Comparison of ENCODE assay signal across 8 cellular contexts in genomic region chr11:104897891-104898684, GRCh38. TPM values are rescaled to one million over a fixed set of nuclear protein-coding genes. Genes with fewer than 3 reads are reported as not detected.
A peak's percentile ranks its signal among the peaks of the same experiment; 100 is the strongest.
DNase-seq lines count a peak whose midpoint lies in the region; ATAC-seq and TF ChIP-seq lines count a peak whose summit lies in the region.
"Had no signal": no experiment of that assay in that cellular context is flagged by ENCODE, and none has a peak within 500 bp of the region (broad histone marks: within the 10 kb centered on the region; RNA-seq: fewer than 3 reads in every experiment).

TSS of gene CASP12 (minus strand) at chr11:104898460.

- H3K9me3 ChIP-seq in PC-3 (ENCODE audit: low read length): no peaks in the 10 kb centered on the region

- intact Hi-C loops in PC-3 (cut with micrococcal nuclease) (no loop called here), Right ventricle myocardium superior (cut with DNase I) (no loop called here)

- no peak within 1 kb of the TSS for H3K4me2 ChIP-seq in PC-3 (ENCODE audit: low read length)

- no peak within 1 kb of the TSS for H3K4me3 ChIP-seq in PC-3 (ENCODE audit: low read length)

- peak within 1 kb of the TSS; percentile 39 to 90 for H3K27ac Mint-ChIP-seq in stimulated activated naive CD8-positive, alpha-beta T cell treated with anti-CD3 and anti-CD28 coated beads, Interleukin-15, amount 100 ng/mL, for 72 hours

- no peaks in the 10 kb centered on the region for H3K9me2 ChIP-seq in PC-3 (replicated peaks; ENCODE audit: low read length)

- H3K4me1 Mint-ChIP-seq in stimulated activated naive CD8-positive, alpha-beta T cell treated with anti-CD3 and anti-CD28 coated beads, Interleukin-15, amount 100 ng/mL, for 72 hours: peaks cover 21% of the 10 kb centered on the region

- H2AFZ ChIP-seq in PC-3 (ENCODE audit: low read length): peak within 1 kb of the TSS; percentile 3; the same call in 1 of the 2 replicates

- no peaks in the 10 kb centered on the region for H3K4me1 ChIP-seq in PC-3 (ENCODE audit: insufficient read depth, low read length)

- H3K79me2 ChIP-seq in PC-3 (ENCODE audit: low read length): no peaks in the 10 kb centered on the region

- no peaks in the 10 kb centered on the region for H3K36me3 ChIP-seq in PC-3 (ENCODE audit: low read depth, low read length)

- no peak for TF ChIP-seq CTCF in PC-3 (conservative IDR thresholded peaks at IDR 0.05; ENCODE audit: low read depth, low read length)

- no peaks in the 10 kb centered on the region for H3K27me3 ChIP-seq in PC-3 (ENCODE audit: low read length)

- H3F3A ChIP-seq in PC-3 (ENCODE audit: low read length, unreplicated experiment): no peaks in the 10 kb centered on the region

- H3K4me3 Mint-ChIP-seq in stimulated activated naive CD8-positive, alpha-beta T cell treated with anti-CD3 and anti-CD28 coated beads, Interleukin-15, amount 100 ng/mL, for 72 hours: peak within 1 kb of the TSS; percentile 36 to 47

- no peaks in the 10 kb centered on the region for H4K20me1 ChIP-seq in PC-3 (ENCODE audit: low read length)

- DNase-seq in PC-3: no peak
- DNase-seq in Right ventricle myocardium superior: no peak
- no peak for DNase-seq in stimulated activated naive CD8-positive, alpha-beta T cell treated with anti-CD3 and anti-CD28 coated beads, Interleukin-15, amount 100 ng/mL, for 72 hours
- no peak for DNase-seq in NCI-H774 (lab: John Stamatoyannopoulos, UW)
- DNase-seq in NCI-H1417 (lab: John Stamatoyannopoulos, UW): no peak

- no TSS peak for BruUV-seq in PC-3 (replicated peaks; lab: Mats Ljungman, UMichigan)

- no peak within 1 kb of the TSS for H3K9ac ChIP-seq in PC-3 (ENCODE audit: low read length)

- ATAC-seq in GM21381 (IDR thresholded peaks at IDR 0.05; ENCODE audit: unreplicated experiment): peak; percentile 93
- ATAC-seq in PC-3: no peak
- peak; percentile 60 for ATAC-seq in Right ventricle myocardium superior (ENCODE audit: poor library complexity)
- ATAC-seq in stimulated activated naive CD8-positive, alpha-beta T cell treated with anti-CD3 and anti-CD28 coated beads, Interleukin-15, amount 100 ng/mL, for 72 hours: no peak
- ATAC-seq in GM18870 (IDR thresholded peaks at IDR 0.05; ENCODE audit: unreplicated experiment): no peak

- H3K27me3 Mint-ChIP-seq in stimulated activated naive CD8-positive, alpha-beta T cell treated with anti-CD3 and anti-CD28 coated beads, Interleukin-15, amount 100 ng/mL, for 72 hours: no peaks in the 10 kb centered on the region

- peaks cover 5 to 8% of the 10 kb centered on the region in 2 donors for H3K9me3 Mint-ChIP-seq in stimulated activated naive CD8-positive, alpha-beta T cell treated with anti-CD3 and anti-CD28 coated beads, Interleukin-15, amount 100 ng/mL, for 72 hours

- CTCF ChIA-PET in PC-3 (lab: Charles Lee): no interaction called here

- POLR2A ChIA-PET in PC-3 (lab: Charles Lee; ENCODE audit: unreplicated experiment): no interaction called here

- H3K27ac ChIP-seq in PC-3 (ENCODE audit: low read length): no peak within 1 kb of the TSS

RNA-seq across cellular contexts. Expression of gene CASP12, which starts in this region (rescaled TPM):
- total RNA-seq in PC-3 (2014; rRNA removed): not detected in 2 replicates
- total RNA-seq in Right ventricle myocardium superior: 0.27 TPM
- total RNA-seq: activated CD8-positive, alpha-beta memory T cell treated with anti-CD3 and anti-CD28 coated beads for 36 hours had no signal

Comparison
In these comparisons a context has a peak if more than half of its experiments do, and no peak if none do; other contexts are left out.
1. Peak in ATAC-seq in Right ventricle myocardium superior; RNA of the gene not detected or under 1 TPM.